1 cellular context compared by ENCODE assay signal in genomic region chr5:76372320-76373054, GRCh38.
TF ChIP-seq lines count a peak whose summit lies in the region.

No MANE protein-coding gene starts in this region.

TF ChIP-seq in GM23338, 12 proteins besides CTCF, POLR2A, EP300 and RAD21 (continued from another document):
- TF ChIP-seq ZNF462 (CRISPR knock-in tag; IDR thresholded peaks at IDR 0.05): no peak
TF ChIP-seq in GM23338: peak in this region for 0.
